ENCODE assay signal across 8 cellular contexts in genomic region chr10:88990528-88991160, GRCh38. TPM values are rescaled to one million over a fixed set of nuclear protein-coding genes. Genes with fewer than 3 reads are reported as not detected.
A peak's percentile ranks its signal among the peaks of the same experiment; 100 is the strongest.
DNase-seq lines count a peak whose midpoint lies in the region; ATAC-seq, FAIRE-seq and TF ChIP-seq lines count a peak whose summit lies in the region.

Gene FAS (plus strand): TSS chr10:88990798. CDS start chr10:88990877, 79 bp downstream.

- peak within 1 kb of the TSS; percentile 40 for H3K14ac ChIP-seq in H1 (ENCODE audit: insufficient read length)

- CTCF ChIA-PET in activated CD8-positive, alpha-beta memory T cell treated with anti-CD3 and anti-CD28 coated beads for 36 hours (lab: Charles Lee) = interaction anchor here (1.1 to 3.6 kb wide), 9 partner anchors 10 to 173 kb away, joined by 3 to 23 read pairs (median 4); no protein-coding TSS in a partner anchor
- CTCF ChIA-PET in H1 (lab: Charles Lee; ENCODE audit: partially characterized antibody) = interaction anchor here (0.7 to 6.0 kb wide), 20 partner anchors 8 to 227 kb away, joined by 3 to 103 read pairs (median 4); no protein-coding TSS in a partner anchor

- peak within 1 kb of the TSS; percentile 84 for H4K91ac ChIP-seq in H1 (replicated peaks; ENCODE audit: insufficient read length, low read length)

- no peaks in the 10 kb centered on the region for H3K79me1 ChIP-seq in H1 (ENCODE audit: low read depth, low read length)

- no peak for TF ChIP-seq RAD21 in H1 (IDR thresholded peaks at IDR 0.05 in 1 of 2, conservative IDR thresholded peaks at IDR 0.05 in 1 of 2; ENCODE audit: low read depth in 2 of 2, low read length in 2 of 2)

- TF ChIP-seq EP300 in H1 (IDR thresholded peaks at IDR 0.05; ENCODE audit: borderline replicate concordance in 1 of 2, low read depth in 2 of 2, low read length in 2 of 2) = no peak

- H2AK5ac ChIP-seq in H1 (ENCODE audit: low read depth, low read length) = no peak within 1 kb of the TSS

- peaks cover 28% of the 10 kb centered on the region for H3K4me1 Mint-ChIP-seq in mesothelial cell of epicardium

- H4K8ac ChIP-seq in H1 (ENCODE audit: extremely low read depth, insufficient read depth, low read length) = peak within 1 kb of the TSS; percentile 84; the same call in 1 of the 2 replicates

- peak; percentile 16 to 73 for DNase-seq in NCI-H526 (lab: John Stamatoyannopoulos, UW)
- DNase-seq in H1 (ENCODE audit: low read depth in 1 of 2, low spot score in 2 of 2) = peak in 1 of 2 experiments; percentile 74
- DNase-seq in mesothelial cell of epicardium (ENCODE audit: low spot score in 2 of 2, unreplicated experiment in 2 of 2) = peak; percentile 30 to 54
- peak; percentile 41 to 57 for DNase-seq in stimulated activated CD8-positive, alpha-beta memory T cell treated with anti-CD3 and anti-CD28 coated beads, Interleukin-2, amount 100 ng/mL, for 1 hour (ENCODE audit: low read depth in 2 of 2)

- H3K4me2 ChIP-seq in H1 (ENCODE audit: insufficient read depth in 1 of 2, low read depth in 2 of 2, low read length in 2 of 2) = peak within 1 kb of the TSS; percentile 79 to 86

- peak within 1 kb of the TSS; percentile 85 for H3K4me3 Mint-ChIP-seq in mesothelial cell of epicardium

- H3K27me3 Mint-ChIP-seq in mesothelial cell of epicardium (ENCODE audit: low read depth) = peaks cover 7% of the 10 kb centered on the region

- H3K4me3 ChIP-seq in H1 (ENCODE audit: extremely low read depth in 1 of 4, insufficient read depth in 2 of 4, low read depth in 3 of 4, low read length in 4 of 4) = peak within 1 kb of the TSS; percentile 68 to 88 (median 87)

- H3K4ac ChIP-seq in H1 (replicated peaks; ENCODE audit: insufficient read length, low read depth, low read length) = no peak within 1 kb of the TSS

- H3K27me3 ChIP-seq in H1 (replicated peaks in 1 of 4; ENCODE audit: control insufficient read depth in 3 of 4, extremely low read depth in 1 of 4, insufficient read depth in 3 of 4, low read length in 3 of 4) = peaks cover 0 to 13% (median 7%) of the 10 kb centered on the region in 4 experiments; a peak in 6 of 7 replicates

- H2BK12ac ChIP-seq in H1 (ENCODE audit: low read depth, low read length) = peak within 1 kb of the TSS; percentile 42; the same call in 1 of the 2 replicates

- ATAC-seq in GM18499 (IDR thresholded peaks at IDR 0.05; ENCODE audit: insufficient read depth, unreplicated experiment) (peak; percentile 37), HG02678 (IDR thresholded peaks at IDR 0.05; ENCODE audit: unreplicated experiment) (peak; percentile 70), GM18519 (IDR thresholded peaks at IDR 0.05; ENCODE audit: low FRiP score, unreplicated experiment) (no peak)

- peaks cover 0 to 9% (median 1%) of the 10 kb centered on the region in 4 experiments; a peak in 3 of 7 replicates for H3K4me1 ChIP-seq in H1 (replicated peaks in 1 of 4; ENCODE audit: control insufficient read depth in 3 of 4, insufficient read depth in 4 of 4, low read length in 3 of 4)

- TF ChIP-seq POLR2A in H1 (IDR thresholded peaks at IDR 0.05; ENCODE audit: control extremely low read depth in 1 of 2, low read depth in 2 of 2, low read length in 2 of 2) = 0 out of 3 replicates have a peak, but pooled peaks of 1 of the 2 experiments have one; percentile 1

- no peak within 1 kb of the TSS for H2BK5ac ChIP-seq in H1 (ENCODE audit: low read depth, low read length)

- no peak within 1 kb of the TSS for H2BK15ac ChIP-seq in H1 (ENCODE audit: low read length)

- POLR2A ChIA-PET in activated CD8-positive, alpha-beta memory T cell treated with anti-CD3 and anti-CD28 coated beads for 36 hours (lab: Charles Lee) = interaction anchor here (0.6 to 3.2 kb wide), 12 partner anchors 10 to 423 kb away, joined by 3 to 74 read pairs (median 4); partner anchors contain the start of genes IFIT5 and STAMBPL1
- POLR2A ChIA-PET in H1 (lab: Charles Lee; ENCODE audit: partially characterized antibody) = interaction anchor here (0.9 to 1.2 kb wide), 3 partner anchors 11 to 231 kb away, joined by 3 to 5 read pairs (median 3); no protein-coding TSS in a partner anchor

- peaks cover 7% of the 10 kb centered on the region; the same call in 1 of the 2 replicates for H3K23me2 ChIP-seq in H1 (ENCODE audit: low read depth, low read length)

- H3K27ac ChIP-seq in H1 (ENCODE audit: low read depth, low read length) = peak within 1 kb of the TSS; percentile 30; the same call in 1 of the 2 replicates

- H2BK120ac ChIP-seq in H1 (replicated peaks; ENCODE audit: low read depth, low read length) = peak within 1 kb of the TSS; percentile 69

- H3K23ac ChIP-seq in H1 (ENCODE audit: insufficient read length) = no peak within 1 kb of the TSS

- no peaks in the 10 kb centered on the region; a peak in 1 of 4 replicates for H3K79me2 ChIP-seq in H1 (ENCODE audit: control insufficient read depth in 1 of 2, insufficient read depth in 2 of 2, low read length in 2 of 2)

- H2BK20ac ChIP-seq in H1 (ENCODE audit: low read length) = no peak within 1 kb of the TSS

- peak within 1 kb of the TSS; percentile 22; the same call in 1 of the 2 replicates for H3K18ac ChIP-seq in H1 (ENCODE audit: extremely low read depth, low read length)

- no peaks in the 10 kb centered on the region for H3K36me3 Mint-ChIP-seq in mesothelial cell of epicardium

- H3K27ac Mint-ChIP-seq in mesothelial cell of epicardium = peak within 1 kb of the TSS; percentile 91

- no peaks in the 10 kb centered on the region for H3K9me3 Mint-ChIP-seq in mesothelial cell of epicardium

- FAIRE-seq in H1 (lab: Jason Lieb, UNC) = no peak

- H3K56ac ChIP-seq in H1 (replicated peaks; ENCODE audit: insufficient read length, low read depth, low read length) = peak within 1 kb of the TSS; percentile 62

- peak within 1 kb of the TSS; percentile 58 for H4K5ac ChIP-seq in H1 (ENCODE audit: insufficient read length, low read depth, low read length)

- TF ChIP-seq CTCF in H1 (IDR thresholded peaks at IDR 0.05; ENCODE audit: control extremely low read depth in 1 of 3, insufficient read depth in 1 of 3, low read depth in 1 of 3, low read length in 3 of 3) (no peak), mesothelial cell of epicardium (IDR thresholded peaks at IDR 0.05; ENCODE audit: unreplicated experiment) (no peak)

- no peaks in the 10 kb centered on the region for H4K20me1 ChIP-seq in H1 (replicated peaks in 1 of 2; ENCODE audit: control insufficient read depth in 1 of 2, insufficient read depth in 2 of 2, low read length in 2 of 2)

- peak within 1 kb of the TSS; percentile 44 for H2AFZ ChIP-seq in H1 (ENCODE audit: low read length)

- H3K9me3 ChIP-seq in H1 (ENCODE audit: insufficient read depth in 2 of 2, low read depth in 1 of 2, low read length in 1 of 2) = no peaks in the 10 kb centered on the region

- H3K36me3 ChIP-seq in H1 (ENCODE audit: control insufficient read depth in 2 of 4, insufficient read depth in 4 of 4, low read length in 3 of 4) = no peaks in the 10 kb centered on the region

- H3K9ac ChIP-seq in H1 (replicated peaks in 1 of 4; ENCODE audit: extremely low read depth in 1 of 4, low read depth in 3 of 4, low read length in 3 of 4) = peak within 1 kb of the TSS in 3 of 4 experiments; percentile 9 to 60 (median 16); a peak in 5 of 7 replicates

- WGBS in H1 (ENCODE audit: extremely low coverage in 1 of 2, insufficient coverage in 1 of 2, insufficient read length in 1 of 2, insufficient replicate concordance in 2 of 2, low coverage in 1 of 2, low lambda C conversion rate in 2 of 2, missing lambda C conversion rate in 1 of 2), 2 experiments = 1% methylated on average over 45 of the region's 46 CpGs; no CpG with 5 or more reads in 1 of the 2 experiments

TF ChIP-seq in H1, 55 proteins besides CTCF, POLR2A, EP300 and RAD21 (continues in another document):
- TF ChIP-seq SRF (IDR thresholded peaks at IDR 0.05; ENCODE audit: low read depth, low read length) = no peak
- TF ChIP-seq KDM5A (IDR thresholded peaks at IDR 0.05; ENCODE audit: low read length) = no peak
- no peak for TF ChIP-seq SIN3A (conservative IDR thresholded peaks at IDR 0.05 in 1 of 2, IDR thresholded peaks at IDR 0.05 in 1 of 2; ENCODE audit: low read depth in 1 of 2, low read length in 2 of 2)
- TF ChIP-seq BACH1 (IDR thresholded peaks at IDR 0.05; ENCODE audit: low read length) = no peak
- no peak for TF ChIP-seq RNF2 (IDR thresholded peaks at IDR 0.05; ENCODE audit: borderline replicate concordance, low read depth, low read length, missing control alignments, poor library complexity, severe bottlenecking)
- no peak for TF ChIP-seq JUN (IDR thresholded peaks at IDR 0.05; ENCODE audit: low read depth, low read length)
- TF ChIP-seq GABPA (IDR thresholded peaks at IDR 0.05; ENCODE audit: borderline replicate concordance, insufficient read depth, low read length) = no peak
- TF ChIP-seq SUZ12 (IDR thresholded peaks at IDR 0.05; ENCODE audit: low read length) = peak; percentile 19; the same call in 1 of the 2 replicates
- TF ChIP-seq PHF8 (conservative IDR thresholded peaks at IDR 0.05; ENCODE audit: low read depth, low read length) = peak; percentile 48
- TF ChIP-seq ZNF274 (IDR thresholded peaks at IDR 0.05; ENCODE audit: borderline replicate concordance, extremely low read depth, low read length) = no peak
- 0 out of 2 replicates have a peak, but pooled peaks have one; percentile 55 for TF ChIP-seq RBBP5 (IDR thresholded peaks at IDR 0.05; ENCODE audit: borderline replicate concordance, low read depth, low read length)
- TF ChIP-seq CREB1 (IDR thresholded peaks at IDR 0.05) = no peak
- peak; percentile 52; the same call in 1 of the 2 replicates for TF ChIP-seq MAX (IDR thresholded peaks at IDR 0.05)
- TF ChIP-seq CBX8 (IDR thresholded peaks at IDR 0.05; ENCODE audit: borderline replicate concordance, low read depth, low read length) = no peak
- TF ChIP-seq RFX5 (IDR thresholded peaks at IDR 0.05; ENCODE audit: borderline replicate concordance, low read depth, low read length) = no peak
- no peak for TF ChIP-seq CHD1 (IDR thresholded peaks at IDR 0.05; ENCODE audit: low read depth, low read length)

RNA-seq across cellular contexts. Expression of gene FAS, which starts in this region (rescaled TPM):
- 10 to 100 TPM; 49.4 to 51.1 TPM for total RNA-seq in activated CD8-positive, alpha-beta memory T cell treated with anti-CD3 and anti-CD28 coated beads for 36 hours
- 4.0 and 5.4 TPM in 2 replicates for total RNA-seq in H1 (2021; fragmentation: NEBNext Ultra II Directional; extraction: Animal tissue kit (Norgen Biotek cat#: 25700))
- 3.7 and 6.7 TPM in 2 replicates for polyA plus RNA-seq in H1 (2011; rRNA removed)
- polyA plus RNA-seq in H1 (2011; cell fraction: cytosol; rRNA removed) = 6.6 TPM
- 3.0 TPM for polyA plus RNA-seq in H1 (2011; cell fraction: nucleus; rRNA removed)
- polyA plus RNA-seq in H1 (2012, experiment 1 of 2) = 7.9 to 11.3 TPM (median 8.2 TPM) in 4 replicates
- 0.63 TPM for polyA plus RNA-seq in H1 (2012, experiment 2 of 2)
- 2.2 TPM for polyA plus RNA-seq in H1 (2013, experiment 1 of 2)
- 2.2 TPM for polyA plus RNA-seq in H1 (2013, experiment 2 of 2)
- 7.4 and 19.3 TPM in 2 replicates for polyA minus RNA-seq in H1 (2011; rRNA and poly(A)+ RNA removed)
- polyA minus RNA-seq in H1 (2011; cell fraction: cytosol; rRNA and poly(A)+ RNA removed) = 6.8 TPM
- polyA minus RNA-seq in H1 (2011; cell fraction: nucleus; rRNA and poly(A)+ RNA removed) = 11.1 TPM
- total RNA-seq in mesothelial cell of epicardium = 6.1 to 6.8 TPM (median 6.3 TPM) in 3 replicates
